Comparison of ENCODE assay signal across 1 cellular context in genomic region chr17:21287703-21288449, GRCh38.
A peak's percentile ranks its signal among the peaks of the same experiment; 100 is the strongest.
TF ChIP-seq lines count a peak whose summit lies in the region.

No MANE protein-coding gene starts in this region.

TF ChIP-seq in HepG2, 621 proteins besides CTCF, POLR2A, EP300 and RAD21 (continued from another document and continues in another):
- no peak for TF ChIP-seq DMTF1 (CRISPR knock-in tag; IDR thresholded peaks at IDR 0.05)
- peak; percentile 100 for TF ChIP-seq HIVEP1 (CRISPR knock-in tag; IDR thresholded peaks at IDR 0.05)
- no peak for TF ChIP-seq E2F2 (CRISPR knock-in tag; IDR thresholded peaks at IDR 0.05; ENCODE audit: borderline replicate concordance)
- TF ChIP-seq MXI1 (IDR thresholded peaks at IDR 0.05; ENCODE audit: borderline replicate concordance, low read depth, low read length): peak; percentile 68; the same call in 1 of the 3 replicates
- peak; percentile 91 for TF ChIP-seq ZNF263 (CRISPR knock-in tag; IDR thresholded peaks at IDR 0.05)
- no peak for TF ChIP-seq ZNF552 (CRISPR knock-in tag; IDR thresholded peaks at IDR 0.05; ENCODE audit: borderline replicate concordance)
- peak; percentile 50 for TF ChIP-seq RBM39 (IDR thresholded peaks at IDR 0.05; ENCODE audit: low read depth, low read length, poor library complexity, severe bottlenecking)
- no peak for TF ChIP-seq CAMTA2 (CRISPR knock-in tag; IDR thresholded peaks at IDR 0.05; ENCODE audit: borderline replicate concordance)
- peak; percentile 89 for TF ChIP-seq GATAD2A (CRISPR knock-in tag; IDR thresholded peaks at IDR 0.05)
- TF ChIP-seq ZNF124 (CRISPR knock-in tag; IDR thresholded peaks at IDR 0.05): no peak; the same call in 1 of the 2 replicates
- TF ChIP-seq BCL3 (CRISPR knock-in tag; IDR thresholded peaks at IDR 0.05): peak; percentile 91
- no peak for TF ChIP-seq ZNF639 (CRISPR knock-in tag; conservative IDR thresholded peaks at IDR 0.05)
- TF ChIP-seq STAG1 (CRISPR knock-in tag; IDR thresholded peaks at IDR 0.05): no peak
- TF ChIP-seq TBX3 (IDR thresholded peaks at IDR 0.05; ENCODE audit: borderline replicate concordance): peak; percentile 43; the same call in 1 of the 2 replicates
- TF ChIP-seq KDM3A (CRISPR knock-in tag; IDR thresholded peaks at IDR 0.05; ENCODE audit: low read depth): peak; percentile 63; the same call in 1 of the 2 replicates
- TF ChIP-seq SYNCRIP (IDR thresholded peaks at IDR 0.05; ENCODE audit: insufficient read depth, low read depth, low read length): no peak
- no peak; the same call in 1 of the 2 replicates for TF ChIP-seq ZNF136 (CRISPR knock-in tag; IDR thresholded peaks at IDR 0.05; ENCODE audit: low read depth)
- no peak; the same call in 1 of the 2 replicates for TF ChIP-seq IRF9 (CRISPR knock-in tag; IDR thresholded peaks at IDR 0.05; ENCODE audit: borderline replicate concordance)
- TF ChIP-seq ZNF207 (IDR thresholded peaks at IDR 0.05; ENCODE audit: borderline replicate concordance): no peak
- no peak for TF ChIP-seq KAT2B (IDR thresholded peaks at IDR 0.05; ENCODE audit: borderline replicate concordance, low read depth, low read length)
- TF ChIP-seq SAP130 (CRISPR knock-in tag; IDR thresholded peaks at IDR 0.05; ENCODE audit: low read depth): peak; percentile 95
- TF ChIP-seq ZNF280D (CRISPR knock-in tag; IDR thresholded peaks at IDR 0.05): peak; percentile 83
- no peak for TF ChIP-seq RBM22 (optimal IDR thresholded peaks at IDR 0.05; ENCODE audit: low read length)
- no peak for TF ChIP-seq ZNF547 (CRISPR knock-in tag; IDR thresholded peaks at IDR 0.05)
- TF ChIP-seq EEA1 (CRISPR knock-in tag; IDR thresholded peaks at IDR 0.05; ENCODE audit: borderline replicate concordance): no peak
- TF ChIP-seq TAF1 (CRISPR knock-in tag; IDR thresholded peaks at IDR 0.05): no peak
- 0 out of 4 replicates have a peak, but pooled peaks of 1 of the 2 experiments have one; percentile 0 for TF ChIP-seq NR2F1 (CRISPR knock-in tag; IDR thresholded peaks at IDR 0.05)
- TF ChIP-seq NFKB2 (CRISPR knock-in tag; IDR thresholded peaks at IDR 0.05; ENCODE audit: borderline replicate concordance): peak; percentile 13; the same call in 1 of the 2 replicates
- no peak for TF ChIP-seq ZNF251 (CRISPR knock-in tag; IDR thresholded peaks at IDR 0.05)
- no peak for TF ChIP-seq HOXA9 (CRISPR knock-in tag; IDR thresholded peaks at IDR 0.05; ENCODE audit: borderline replicate concordance)
- TF ChIP-seq ZSCAN29 (CRISPR knock-in tag; conservative IDR thresholded peaks at IDR 0.05): 0 out of 2 replicates have a peak, but pooled peaks have one; percentile 61
- TF ChIP-seq GPBP1L1 (CRISPR knock-in tag; IDR thresholded peaks at IDR 0.05): no peak
- peak; percentile 97 for TF ChIP-seq JUND (CRISPR knock-in tag; IDR thresholded peaks at IDR 0.05)
- no peak for TF ChIP-seq HMG20A (CRISPR knock-in tag; IDR thresholded peaks at IDR 0.05; ENCODE audit: borderline replicate concordance)
- no peak for TF ChIP-seq DBP (CRISPR knock-in tag; IDR thresholded peaks at IDR 0.05; ENCODE audit: not compliant biosample characterization)
- TF ChIP-seq ZBTB40 (IDR thresholded peaks at IDR 0.05): no peak
- peak; percentile 52; the same call in 1 of the 2 replicates for TF ChIP-seq ZBTB40 (CRISPR knock-in tag; IDR thresholded peaks at IDR 0.05)
- peak; percentile 96 for TF ChIP-seq FOSL1 (CRISPR knock-in tag; IDR thresholded peaks at IDR 0.05; ENCODE audit: borderline replicate concordance)
